In the genomic region with DNA sequence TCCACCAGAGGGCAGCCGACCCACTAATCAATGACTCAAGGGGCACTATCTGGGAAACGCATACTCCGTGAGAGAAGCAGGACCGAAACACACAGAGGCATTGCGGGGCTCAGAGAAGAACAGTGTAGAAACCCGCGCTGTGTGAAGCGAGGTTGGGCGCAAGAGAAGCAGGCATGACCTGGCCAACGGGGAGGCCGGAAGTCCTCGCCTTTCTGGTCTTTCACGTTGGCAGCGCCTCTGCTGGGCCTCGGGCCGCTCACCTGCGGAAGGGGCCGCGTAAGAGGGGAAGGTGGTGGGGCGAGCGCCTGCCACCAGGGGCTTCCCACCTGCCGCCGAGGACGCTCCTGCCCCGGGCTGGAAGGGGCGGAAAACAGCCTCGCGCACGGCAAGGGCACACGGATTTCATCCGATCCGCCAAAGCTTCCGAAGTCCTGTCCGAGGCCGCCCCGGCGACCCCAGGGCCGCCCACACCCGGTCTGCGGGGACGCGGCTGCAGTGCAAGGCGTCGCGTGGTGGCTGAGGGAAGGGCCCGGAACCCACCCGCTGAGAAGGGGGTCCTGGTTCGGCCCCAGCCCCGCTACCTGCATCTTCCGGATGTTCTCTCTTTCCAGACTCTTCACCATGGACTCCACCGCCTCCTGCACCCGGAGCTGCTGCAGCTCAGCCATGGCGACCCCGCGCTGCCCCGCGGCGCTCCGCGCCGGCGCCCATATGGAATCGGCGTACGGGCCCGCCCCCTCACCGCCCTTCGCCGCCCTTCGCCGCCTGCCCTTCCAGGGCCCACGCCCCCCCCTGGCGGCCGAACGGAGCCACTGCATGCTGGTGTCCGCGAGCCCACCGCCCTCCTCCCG, we compare ENCODE assay signal across 8 cellular contexts. TPM values are rescaled to one million over a fixed set of nuclear protein-coding genes. Genes with fewer than 3 reads are reported as not detected.
DNase-seq lines count a peak whose midpoint lies in the region; ATAC-seq and TF ChIP-seq lines count a peak whose summit lies in the region.

Gene FAM136A, minus strand, starts transcription at position 724 of the 851 bp plus-strand sequence. Its CDS starts 56 bp downstream, at position 668.

- H3K4me1 Mint-ChIP-seq in T-helper 17 cell, result peaks cover 15% of the 10 kb centered on the region

- H3K27ac ChIP-seq in right cardiac atrium (ENCODE audit: low read length) (peak within 1 kb of the TSS; percentile 28), uterus (peak within 1 kb of the TSS; percentile 75 to 82)

- ATAC-seq in HG02623 (IDR thresholded peaks at IDR 0.05; ENCODE audit: unreplicated experiment), result peak; percentile 75
- ATAC-seq in T-helper 17 cell, result peak; percentile 93
- peak; percentile 95 to 96 for ATAC-seq in right cardiac atrium

- no peaks in the 10 kb centered on the region for H3K36me3 ChIP-seq in uterus

- peak within 1 kb of the TSS; percentile 86 for H3K4me3 ChIP-seq in right cardiac atrium (ENCODE audit: low read length)
- H3K4me3 ChIP-seq in uterus, result peak within 1 kb of the TSS; percentile 73 to 82

- peak in 1 of 2 donors; percentile 40 for TF ChIP-seq POLR2A in uterus (IDR thresholded peaks at IDR 0.05)

- no peaks in the 10 kb centered on the region for H3K27me3 Mint-ChIP-seq in T-helper 17 cell

- WGBS in right cardiac atrium, result under 1% methylated on average over 79 of the region's 79 CpGs

- TF ChIP-seq CTCF in GM12874 (IDR thresholded peaks at IDR 0.05; ENCODE audit: insufficient read depth, low read depth, low read length), result peak; percentile 94
- TF ChIP-seq CTCF in uterus (IDR thresholded peaks at IDR 0.05), result peak; percentile 92 to 99 (median 94)

- peak within 1 kb of the TSS; percentile 91 for H3K4me3 Mint-ChIP-seq in T-helper 17 cell

- H3K9me3 ChIP-seq in T-helper 17 cell (ENCODE audit: control insufficient read depth, low read length, poor library complexity, severe bottlenecking) (no peaks in the 10 kb centered on the region), right cardiac atrium (ENCODE audit: control insufficient read depth, low read length) (no peaks in the 10 kb centered on the region), uterus (no peaks in the 10 kb centered on the region)

- intact Hi-C loops in right cardiac atrium (cut with DNase I) (loop anchor here in 2 of 4 donors (5.0 to 10.0 kb wide), 2 partner anchors 343 to 346 kb away; no protein-coding TSS in a partner anchor), uterus (cut with DNase I; ENCODE audit: low total_unique reads) (loop anchor here (5.0 kb wide), 1 partner anchor 394 kb away; no protein-coding TSS in a partner anchor)

- H3K4me1 ChIP-seq in right cardiac atrium (ENCODE audit: control insufficient read depth, insufficient read depth, low read length) (no peaks in the 10 kb centered on the region), uterus (no peaks in the 10 kb centered on the region)

- DNase-seq in NCI-H128 (lab: John Stamatoyannopoulos, UW; ENCODE audit: unreplicated experiment) (peak; percentile 47), T-helper 17 cell (peak; percentile 85 to 90 (median 90)), amygdala (lab: John Stamatoyannopoulos, UW) (peak in 51 of 56 donors; percentile 19 to 79 (median 55)), right cardiac atrium (peak; percentile 88 to 95 (median 95)), putamen (ENCODE audit: low spot score) (peak; percentile 66), uterus (peak; percentile 78 to 87)

- H3K27me3 ChIP-seq in right cardiac atrium (ENCODE audit: control insufficient read depth, insufficient read depth) (no peaks in the 10 kb centered on the region), uterus (no peaks in the 10 kb centered on the region)

- H3K36me3 Mint-ChIP-seq in T-helper 17 cell (ENCODE audit: low read depth), result peaks cover 6% of the 10 kb centered on the region

- peak within 1 kb of the TSS; percentile 84 for H3K27ac Mint-ChIP-seq in T-helper 17 cell

RNA-seq across cellular contexts. Expression of gene FAM136A, which starts in this region (rescaled TPM):
- total RNA-seq in T-helper 17 cell (10 to 100 TPM; 15.5 to 30.6 TPM), right cardiac atrium (10 to 100 TPM; 18.8 to 26.0 (median 22.1) TPM), uterus (10 to 100 TPM in 3 of 4 donors, 1 to 10 TPM in 1; 4.9 to 79.4 (median 24.5) TPM)
- 17.2 TPM for polyA plus RNA-seq in right cardiac atrium

Comparison
In these comparisons a context has a peak if more than half of its experiments do, and no peak if none do; other contexts are left out.
1. Peak in every context shown above with its lines: DNase-seq, ATAC-seq, H3K4me3 ChIP-seq and H3K27ac ChIP-seq.